17 cellular contexts compared by ENCODE assay signal in the genomic region with DNA sequence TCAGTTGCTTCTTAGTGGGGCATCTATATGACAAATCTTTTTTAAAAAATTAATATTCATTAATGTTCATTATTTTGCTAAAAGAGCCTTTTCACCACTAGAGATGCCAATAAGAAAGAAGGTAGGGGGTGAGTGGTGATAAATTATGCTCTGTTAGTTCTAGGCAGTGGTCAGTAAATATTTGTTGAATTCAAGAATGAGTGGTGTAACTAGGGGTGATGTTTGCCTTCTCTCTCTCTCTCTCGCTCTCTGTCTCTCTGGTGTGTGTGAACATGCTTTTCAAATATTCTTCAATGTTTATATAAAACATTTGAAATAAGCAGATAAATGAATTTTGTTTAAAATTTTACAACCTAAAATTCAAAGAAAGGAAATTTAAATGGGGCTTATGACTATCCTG.
DNase-seq lines count a peak whose midpoint lies in the region; TF ChIP-seq lines count a peak whose summit lies in the region.
"Had no signal": no experiment of that assay in that cellular context is flagged by ENCODE, and none has a peak within 500 bp of the region (broad histone marks: within the 10 kb centered on the region; RNA-seq: fewer than 3 reads in every experiment).

No MANE protein-coding gene starts in this region.

- H3K4me1 ChIP-seq in endodermal cell (ENCODE audit: control insufficient read depth, insufficient read depth, low read length): no peaks in the 10 kb centered on the region
- H3K4me1 ChIP-seq: BLaER1 treated with 17β-estradiol and CSF1 and Interleukin-3, amounts not matched to agents 10 nM and 100 nM had no signal

- peaks cover 4% of the 10 kb centered on the region for H3K27me3 Mint-ChIP-seq in endodermal cell (ENCODE audit: insufficient read depth)
- no peaks in the 10 kb centered on the region for H3K27me3 Mint-ChIP-seq in progenitor cell of endocrine pancreas
- H3K27me3 Mint-ChIP-seq: B cell; CD4-positive, CD25-positive, alpha-beta regulatory T cell had no signal

- no peaks in the 10 kb centered on the region for H3K36me3 ChIP-seq in endodermal cell (ENCODE audit: control insufficient read depth, insufficient read depth, low read length)
- H3K36me3 ChIP-seq: BLaER1 treated with 17β-estradiol and CSF1 and Interleukin-3, amounts not matched to agents 10 nM and 100 nM had no signal

- H3K27me3 ChIP-seq in endodermal cell (ENCODE audit: control insufficient read depth, insufficient read depth, low read length, poor library complexity, severe bottlenecking): no peaks in the 10 kb centered on the region
- H3K27me3 ChIP-seq: BLaER1 treated with 17β-estradiol and CSF1 and Interleukin-3, amounts not matched to agents 10 nM and 100 nM had no signal

- H3K36me3 Mint-ChIP-seq in endodermal cell (ENCODE audit: low read depth) (no peaks in the 10 kb centered on the region), progenitor cell of endocrine pancreas (ENCODE audit: insufficient read depth) (peaks cover 2% of the 10 kb centered on the region)
- H3K36me3 Mint-ChIP-seq: CD4-positive, CD25-positive, alpha-beta regulatory T cell; CD8-positive, alpha-beta memory T cell had no signal

- H3K27ac ChIP-seq in endodermal cell (ENCODE audit: low read depth, low read length): no peak overlapping the region
- H3K27ac ChIP-seq: BLaER1 treated with 17β-estradiol and CSF1 and Interleukin-3, amounts not matched to agents 10 nM and 100 nM had no signal

- H3K4me1 Mint-ChIP-seq in endodermal cell (no peaks in the 10 kb centered on the region), progenitor cell of endocrine pancreas (ENCODE audit: low read depth) (peaks cover 17% of the 10 kb centered on the region)
- H3K4me1 Mint-ChIP-seq: B cell; CD4-positive, CD25-positive, alpha-beta regulatory T cell; CD8-positive, alpha-beta memory T cell; H9 had no signal

- TF ChIP-seq CTCF in endodermal cell (conservative IDR thresholded peaks at IDR 0.05) (peak; percentile 8), progenitor cell of endocrine pancreas (IDR thresholded peaks at IDR 0.05; ENCODE audit: unreplicated experiment) (no peak)

- H3K4me3 Mint-ChIP-seq in endodermal cell (no peak overlapping the region), progenitor cell of endocrine pancreas (ENCODE audit: low read depth) (no peak overlapping the region)
- H3K4me3 Mint-ChIP-seq: B cell; CD4-positive, CD25-positive, alpha-beta regulatory T cell; CD8-positive, alpha-beta memory T cell; H9 had no signal

- peaks cover 40% of the 10 kb centered on the region for H3K9me3 Mint-ChIP-seq in endodermal cell
- peaks cover 19% of the 10 kb centered on the region for H3K9me3 Mint-ChIP-seq in progenitor cell of endocrine pancreas (ENCODE audit: low read depth)

- H3K9ac ChIP-seq in endodermal cell (ENCODE audit: extremely low read depth, low read length, poor library complexity, severe bottlenecking): no peak overlapping the region
- H3K9ac ChIP-seq: BLaER1 treated with 17β-estradiol and CSF1 and Interleukin-3, amounts not matched to agents 10 nM and 100 nM had no signal

- peak; percentile 8 for DNase-seq in NCI-H510A treated with DMSO at 0.1 percent for 48 hours (lab: John Stamatoyannopoulos, UW)
- no peak for DNase-seq in NCI-H510A (lab: John Stamatoyannopoulos, UW)
- DNase-seq in NCI-H69 (lab: John Stamatoyannopoulos, UW): peak; percentile 64
- DNase-seq in endodermal cell: no peak
- no peak for DNase-seq in progenitor cell of endocrine pancreas (ENCODE audit: low spot score, unreplicated experiment)
- DNase-seq in SIG-M5 treated with dmso at 0.1 percent for 504 hours (lab: John Stamatoyannopoulos, UW; ENCODE audit: unreplicated experiment): no peak
- DNase-seq in GF-D8 (lab: John Stamatoyannopoulos, UW): no peak
- no peak for DNase-seq in NK-92 treated with Interleukin-12 subunit alpha and Interleukin-12 subunit beta, amount 100 ng/mL, for 24 hours (lab: John Stamatoyannopoulos, UW)
- DNase-seq: CD4-positive, CD25-positive, alpha-beta regulatory T cell; CD8-positive, alpha-beta memory T cell; COR-L47; DMS 273 treated with DMSO at 0.1 percent for 48 hours; DMS79; GDM1; H9 had no signal

- no peak overlapping the region for H3K27ac Mint-ChIP-seq in endodermal cell
- peak overlapping the region; percentile 62 for H3K27ac Mint-ChIP-seq in progenitor cell of endocrine pancreas
- H3K27ac Mint-ChIP-seq: B cell; CD4-positive, CD25-positive, alpha-beta regulatory T cell; CD8-positive, alpha-beta memory T cell; H9 had no signal

- WGBS in endodermal cell (ENCODE audit: insufficient coverage in 1 of 2, insufficient read length in 1 of 2), 2 experiments: no CpG with 5 or more reads among the region's 1 CpG

- H3K4me3 ChIP-seq in endodermal cell (ENCODE audit: low read length): no peak overlapping the region
- H3K4me3 ChIP-seq: BLaER1 treated with 17β-estradiol and CSF1 and Interleukin-3, amounts not matched to agents 10 nM and 100 nM had no signal

- H3K9me3 ChIP-seq in endodermal cell (ENCODE audit: control insufficient read depth, low read length): no peaks in the 10 kb centered on the region
- H3K9me3 ChIP-seq: BLaER1 treated with 17β-estradiol and CSF1 and Interleukin-3, amounts not matched to agents 10 nM and 100 nM had no signal

Comparison
In these comparisons a context has a peak if more than half of its experiments do, and no peak if none do; other contexts are left out.
1. DNase-seq: peak in NCI-H510A treated with DMSO at 0.1 percent for 48 hours (single experiment) and NCI-H69 (single experiment); none in NCI-H510A (single experiment), endodermal cell (single experiment), progenitor cell of endocrine pancreas (single experiment), SIG-M5 treated with dmso at 0.1 percent for 504 hours (single experiment), GF-D8 (single experiment) and NK-92 treated with Interleukin-12 subunit alpha and Interleukin-12 subunit beta, amount 100 ng/mL, for 24 hours (single experiment).